Comparison of ENCODE assay signal across 8 cellular contexts in genomic region chr17:59561042-59561441, GRCh38. TPM values are rescaled to one million over a fixed set of nuclear protein-coding genes. Genes with fewer than 3 reads are reported as not detected.
A peak's percentile ranks its signal among the peaks of the same experiment; 100 is the strongest.
DNase-seq lines count a peak whose midpoint lies in the region; ATAC-seq and TF ChIP-seq lines count a peak whose summit lies in the region.

No MANE protein-coding gene starts in this region.

- peak; percentile 52 for TF ChIP-seq CTCF in type B pancreatic cell (conservative IDR thresholded peaks at IDR 0.05)
- peak in 1 of 3 experiments; percentile 5 for TF ChIP-seq CTCF in testis (IDR thresholded peaks at IDR 0.05)

- no peak overlapping the region for H3K27ac Mint-ChIP-seq in activated naive CD8-positive, alpha-beta T cell treated with anti-CD3 and anti-CD28 coated beads, Interleukin-2, amount 50 U/mL, for 24 hours
- H3K27ac Mint-ChIP-seq in activated naive CD8-positive, alpha-beta T cell treated with anti-CD3 and anti-CD28 coated beads for 36 hours = no peak overlapping the region
- peak overlapping the region; percentile 71 for H3K27ac Mint-ChIP-seq in dendritic cell treated with granulocyte-macrophage colony-stimulating factor and Interleukin-4, amounts not matched to agents 40 ng/mL and 50 ng/mL, for 4 days
- no peak overlapping the region for H3K27ac Mint-ChIP-seq in type B pancreatic cell

- H3K36me3 ChIP-seq in testis (ENCODE audit: low read depth, missing control alignments) = no peaks in the 10 kb centered on the region

- H3K27ac ChIP-seq in testis = no peak overlapping the region

- DNase-seq in activated naive CD8-positive, alpha-beta T cell treated with anti-CD3 and anti-CD28 coated beads, Interleukin-2, amount 50 U/mL, for 24 hours = no peak
- no peak for DNase-seq in activated naive CD8-positive, alpha-beta T cell treated with anti-CD3 and anti-CD28 coated beads for 36 hours
- DNase-seq in NCI-H510A treated with DMSO at 0.1 percent for 48 hours (lab: John Stamatoyannopoulos, UW) = peak; percentile 74
- DNase-seq in type B pancreatic cell (ENCODE audit: extremely low spot score, unreplicated experiment) = no peak
- no peak for DNase-seq in testis
- no peak for DNase-seq in stimulated activated CD4-positive, alpha-beta T cell treated with anti-CD3 and anti-CD28 coated beads, Interleukin-2, amount 100 ng/mL, for 24 hours

- WGBS in testis, 2 donors = 85 to 87% methylated on average over 2 of the region's 2 CpGs

- TF ChIP-seq POLR2A in testis (IDR thresholded peaks at IDR 0.05) = no peak

- H3K4me1 Mint-ChIP-seq in activated naive CD8-positive, alpha-beta T cell treated with anti-CD3 and anti-CD28 coated beads, Interleukin-2, amount 50 U/mL, for 24 hours = peaks cover 10% of the 10 kb centered on the region
- peaks cover 2% of the 10 kb centered on the region for H3K4me1 Mint-ChIP-seq in activated naive CD8-positive, alpha-beta T cell treated with anti-CD3 and anti-CD28 coated beads for 36 hours
- H3K4me1 Mint-ChIP-seq in dendritic cell treated with granulocyte-macrophage colony-stimulating factor and Interleukin-4, amounts not matched to agents 40 ng/mL and 50 ng/mL, for 4 days (ENCODE audit: low read depth) = peaks cover 19% of the 10 kb centered on the region
- peaks cover 5% of the 10 kb centered on the region for H3K4me1 Mint-ChIP-seq in type B pancreatic cell (ENCODE audit: unreplicated experiment)

- H3K27me3 Mint-ChIP-seq in activated naive CD8-positive, alpha-beta T cell treated with anti-CD3 and anti-CD28 coated beads, Interleukin-2, amount 50 U/mL, for 24 hours = no peaks in the 10 kb centered on the region
- peaks cover 8% of the 10 kb centered on the region for H3K27me3 Mint-ChIP-seq in activated naive CD8-positive, alpha-beta T cell treated with anti-CD3 and anti-CD28 coated beads for 36 hours
- no peaks in the 10 kb centered on the region for H3K27me3 Mint-ChIP-seq in dendritic cell treated with granulocyte-macrophage colony-stimulating factor and Interleukin-4, amounts not matched to agents 40 ng/mL and 50 ng/mL, for 4 days
- H3K27me3 Mint-ChIP-seq in type B pancreatic cell = peaks cover 7% of the 10 kb centered on the region

- no peaks in the 10 kb centered on the region for H3K4me1 ChIP-seq in testis

- H3K9me3 ChIP-seq in testis = no peaks in the 10 kb centered on the region

- H3K4me3 Mint-ChIP-seq in activated naive CD8-positive, alpha-beta T cell treated with anti-CD3 and anti-CD28 coated beads, Interleukin-2, amount 50 U/mL, for 24 hours = no peak overlapping the region
- H3K4me3 Mint-ChIP-seq in activated naive CD8-positive, alpha-beta T cell treated with anti-CD3 and anti-CD28 coated beads for 36 hours = no peak overlapping the region
- no peak overlapping the region for H3K4me3 Mint-ChIP-seq in dendritic cell treated with granulocyte-macrophage colony-stimulating factor and Interleukin-4, amounts not matched to agents 40 ng/mL and 50 ng/mL, for 4 days
- no peak overlapping the region for H3K4me3 Mint-ChIP-seq in type B pancreatic cell

- H3K36me3 Mint-ChIP-seq in activated naive CD8-positive, alpha-beta T cell treated with anti-CD3 and anti-CD28 coated beads, Interleukin-2, amount 50 U/mL, for 24 hours (ENCODE audit: low read depth) = peaks cover 5% of the 10 kb centered on the region
- H3K36me3 Mint-ChIP-seq in activated naive CD8-positive, alpha-beta T cell treated with anti-CD3 and anti-CD28 coated beads for 36 hours = peaks cover 8% of the 10 kb centered on the region
- peaks cover 7% of the 10 kb centered on the region for H3K36me3 Mint-ChIP-seq in dendritic cell treated with granulocyte-macrophage colony-stimulating factor and Interleukin-4, amounts not matched to agents 40 ng/mL and 50 ng/mL, for 4 days (ENCODE audit: low read depth)
- peaks cover 3% of the 10 kb centered on the region for H3K36me3 Mint-ChIP-seq in type B pancreatic cell

- no peaks in the 10 kb centered on the region for H3K27me3 ChIP-seq in testis

- ATAC-seq in activated naive CD8-positive, alpha-beta T cell treated with anti-CD3 and anti-CD28 coated beads, Interleukin-2, amount 50 U/mL, for 24 hours = peak; percentile 25
- no peak for ATAC-seq in GM18858 (IDR thresholded peaks at IDR 0.05; ENCODE audit: unreplicated experiment)

- intact Hi-C loops in dendritic cell treated with granulocyte-macrophage colony-stimulating factor and Interleukin-4, amounts not matched to agents 40 ng/mL and 50 ng/mL, for 4 days (cut with micrococcal nuclease) = loop anchor here (1.0 to 10.0 kb wide), 2 partner anchors 40 to 246 kb away; no protein-coding TSS in a partner anchor
- intact Hi-C loops in testis (cut with DNase I; ENCODE audit: low total_unique reads) = no loop called here

- H3K4me3 ChIP-seq in testis = no peak overlapping the region

- H3K9me3 Mint-ChIP-seq in activated naive CD8-positive, alpha-beta T cell treated with anti-CD3 and anti-CD28 coated beads, Interleukin-2, amount 50 U/mL, for 24 hours = no peaks in the 10 kb centered on the region
- peaks cover 9% of the 10 kb centered on the region for H3K9me3 Mint-ChIP-seq in activated naive CD8-positive, alpha-beta T cell treated with anti-CD3 and anti-CD28 coated beads for 36 hours
- H3K9me3 Mint-ChIP-seq in dendritic cell treated with granulocyte-macrophage colony-stimulating factor and Interleukin-4, amounts not matched to agents 40 ng/mL and 50 ng/mL, for 4 days = no peaks in the 10 kb centered on the region
- H3K9me3 Mint-ChIP-seq in type B pancreatic cell = peaks cover 6% of the 10 kb centered on the region

RNA-seq across cellular contexts. Expression of gene DHX40, which starts 4.4 kb away (rescaled TPM):
- total RNA-seq in activated naive CD8-positive, alpha-beta T cell treated with anti-CD3 and anti-CD28 coated beads for 36 hours = 10 to 100 TPM; 23.3 to 24.0 TPM
- total RNA-seq in type B pancreatic cell (ENCODE audit: low replicate concordance) (30.6 and 50.4 TPM in 2 replicates), testis (10 to 100 TPM; 60.8 to 71.9 TPM)
- 53.2 TPM for polyA plus RNA-seq in testis (ENCODE audit: insufficient read depth, low read depth, low replicate concordance)

RNA-seq across cellular contexts. Expression of gene CLTC, which starts 58.7 kb away (rescaled TPM):
- total RNA-seq in activated naive CD8-positive, alpha-beta T cell treated with anti-CD3 and anti-CD28 coated beads for 36 hours = 100 to 1,000 TPM; 154 to 161 TPM
- 209 and 262 TPM in 2 replicates for total RNA-seq in type B pancreatic cell (ENCODE audit: low replicate concordance)
- total RNA-seq in testis = 100 to 1,000 TPM; 221 to 253 TPM
- 137 TPM for polyA plus RNA-seq in testis (ENCODE audit: insufficient read depth, low read depth, low replicate concordance)
